25 cellular contexts compared by ENCODE assay signal in genomic region chrX:76076124-76076523, GRCh38.
"Had no signal": no experiment of that assay in that cellular context is flagged by ENCODE, and none has a peak within 500 bp of the region (broad histone marks: within the 10 kb centered on the region; RNA-seq: fewer than 3 reads in every experiment).

No MANE protein-coding gene starts in this region.

- FAIRE-seq: endometrium, islet of Langerhans had no signal

- H3K36me3 ChIP-seq: colonic mucosa, esophagus squamous epithelium, heart right ventricle, left lung, prostate gland, right atrium auricular region, stomach, thyroid gland had no signal

- H3K27me3 Mint-ChIP-seq: dendritic cell treated with granulocyte-macrophage colony-stimulating factor and Interleukin-4, amounts not matched to agents 40 ng/mL and 50 ng/mL, for 4 days had no signal

- H3K4me3 Mint-ChIP-seq: central memory CD8-positive, alpha-beta T cell; dendritic cell treated with granulocyte-macrophage colony-stimulating factor and Interleukin-4, amounts not matched to agents 40 ng/mL and 50 ng/mL, for 4 days; natural killer cell; stimulated activated naive B cell treated with anti-CD40 and anti-IgM and Interleukin-4, amounts not matched to agents 10 μg/mL and 1 μg/mL and 100 μg/mL, for 72 hours had no signal

- DNase-seq: colonic mucosa; effector CD8-positive, alpha-beta T cell; erythroblast; esophagus squamous epithelium; foreskin melanocyte; glutamatergic neuron; heart right ventricle; hippocampal formation; left cardiac atrium; left lung; natural killer cell; occipital lobe; stimulated activated CD4-positive, alpha-beta T cell treated with anti-CD3 and anti-CD28 coated beads, Interleukin-4, amount 100 ng/mL, for 4 hours; stimulated activated naive B cell treated with anti-CD40 and anti-IgM and Interleukin-4, amounts not matched to agents 10 μg/mL and 1 μg/mL and 100 μg/mL, for 72 hours; stomach; thyroid gland had no signal

- H3K27ac ChIP-seq: colonic mucosa, esophagus squamous epithelium, heart right ventricle, left lung, parathyroid adenoma, prostate gland, right atrium auricular region, stomach, thyroid gland had no signal

- H3K79me2 ChIP-seq: parathyroid adenoma had no signal

- H3K4me2 ChIP-seq: smooth muscle cell had no signal

- H3K9me3 ChIP-seq: colonic mucosa, esophagus squamous epithelium, heart right ventricle, left lung, prostate gland, thyroid gland had no signal

- H3K9ac ChIP-seq: parathyroid adenoma had no signal

- H3K4me1 Mint-ChIP-seq: central memory CD8-positive, alpha-beta T cell; natural killer cell had no signal

- ATAC-seq: heart right ventricle, left cardiac atrium, left lung, natural killer cell, sciatic nerve had no signal

- H3K9me3 Mint-ChIP-seq: central memory CD8-positive, alpha-beta T cell; dendritic cell treated with granulocyte-macrophage colony-stimulating factor and Interleukin-4, amounts not matched to agents 40 ng/mL and 50 ng/mL, for 4 days; natural killer cell had no signal

- H3K27me3 ChIP-seq: colonic mucosa, esophagus squamous epithelium, left lung, right atrium auricular region, thyroid gland had no signal

- H3K4me3 ChIP-seq: colonic mucosa, esophagus squamous epithelium, heart right ventricle, left lung, prostate gland, right atrium auricular region, smooth muscle cell, stomach, thyroid gland had no signal

- H3K36me3 Mint-ChIP-seq: natural killer cell; stimulated activated naive B cell treated with anti-CD40 and anti-IgM and Interleukin-4, amounts not matched to agents 10 μg/mL and 1 μg/mL and 100 μg/mL, for 72 hours had no signal

- H2AFZ ChIP-seq: parathyroid adenoma had no signal

- H3K27ac Mint-ChIP-seq: dendritic cell treated with granulocyte-macrophage colony-stimulating factor and Interleukin-4, amounts not matched to agents 40 ng/mL and 50 ng/mL, for 4 days; natural killer cell; stimulated activated naive B cell treated with anti-CD40 and anti-IgM and Interleukin-4, amounts not matched to agents 10 μg/mL and 1 μg/mL and 100 μg/mL, for 72 hours had no signal

- H3K4me1 ChIP-seq: colonic mucosa, esophagus squamous epithelium, heart right ventricle, left lung, parathyroid adenoma, prostate gland, right atrium auricular region, stomach, thyroid gland had no signal
